ENCODE assay signal across 13 cellular contexts in the genomic region with DNA sequence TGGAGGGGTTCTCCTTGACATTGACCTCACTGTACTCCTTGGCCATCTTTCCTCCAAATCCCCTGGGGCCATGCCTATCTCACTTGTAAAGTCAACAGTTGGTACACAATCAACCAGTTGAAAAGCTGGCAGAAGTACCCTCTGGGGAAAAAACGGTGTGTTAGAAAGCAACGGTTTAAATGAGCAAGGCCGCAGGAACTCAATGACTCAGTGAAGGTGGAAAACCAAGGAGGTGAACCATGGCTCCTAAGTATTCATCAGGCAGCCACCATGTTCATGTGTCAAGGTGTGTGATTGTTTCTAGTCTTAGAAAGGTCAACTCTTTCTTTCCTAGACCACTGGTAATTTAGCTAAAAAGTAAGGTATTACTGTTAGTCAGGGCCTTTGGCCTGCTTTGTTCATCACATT.
DNase-seq lines count a peak whose midpoint lies in the region; ATAC-seq and TF ChIP-seq lines count a peak whose summit lies in the region.
"Had no signal": no experiment of that assay in that cellular context is flagged by ENCODE, and none has a peak within 500 bp of the region (broad histone marks: within the 10 kb centered on the region; RNA-seq: fewer than 3 reads in every experiment).

No MANE protein-coding gene starts in this region.

- TF ChIP-seq CTCF in smooth muscle cell (IDR thresholded peaks at IDR 0.05; ENCODE audit: borderline replicate concordance, insufficient read depth, poor library complexity, severe bottlenecking): no peak
- no peak for TF ChIP-seq CTCF in uterus (IDR thresholded peaks at IDR 0.05)

- ATAC-seq in GM19452 (IDR thresholded peaks at IDR 0.05; ENCODE audit: unreplicated experiment): peak; percentile 37
- peak; percentile 15 for ATAC-seq in HG02870 (IDR thresholded peaks at IDR 0.05; ENCODE audit: unreplicated experiment)

- peaks cover 17% of the 10 kb centered on the region for H3K36me3 Mint-ChIP-seq in activated CD4-positive, alpha-beta T cell treated with anti-CD3 and anti-CD28 coated beads, Interleukin-2, amount 10 ng/mL, durations not matched to agents 7 days and 5 days (ENCODE audit: low read depth)
- H3K36me3 Mint-ChIP-seq: memory B cell had no signal

- no peaks in the 10 kb centered on the region for H3K4me1 ChIP-seq in smooth muscle cell (ENCODE audit: low read depth)
- H3K4me1 ChIP-seq in uterus: no peaks in the 10 kb centered on the region
- H3K4me1 ChIP-seq: right lobe of liver had no signal

- H3K27ac ChIP-seq in smooth muscle cell (ENCODE audit: low read depth) (peak overlapping the region; percentile 27), uterus (no peak overlapping the region)
- H3K27ac ChIP-seq: right lobe of liver, suprapubic skin, WERI-Rb-1 had no signal

- no peaks in the 10 kb centered on the region for H3K27me3 Mint-ChIP-seq in activated CD4-positive, alpha-beta T cell treated with anti-CD3 and anti-CD28 coated beads, Interleukin-2, amount 10 ng/mL, durations not matched to agents 7 days and 5 days

- no peak overlapping the region for H3K9ac ChIP-seq in smooth muscle cell (ENCODE audit: low read depth)

- WGBS in smooth muscle cell (ENCODE audit: low lambda C conversion rate): 91% methylated on average over 3 of the region's 3 CpGs

- no peaks in the 10 kb centered on the region for H3K79me2 ChIP-seq in smooth muscle cell (ENCODE audit: low read depth)

- peaks cover 49% of the 10 kb centered on the region for H3K4me1 Mint-ChIP-seq in activated CD4-positive, alpha-beta T cell treated with anti-CD3 and anti-CD28 coated beads, Interleukin-2, amount 10 ng/mL, durations not matched to agents 7 days and 5 days

- no peak overlapping the region for H2AFZ ChIP-seq in smooth muscle cell (ENCODE audit: low read depth)

- H3K4me3 ChIP-seq in smooth muscle cell (no peak overlapping the region), uterus (no peak overlapping the region)
- H3K4me3 ChIP-seq: right lobe of liver, suprapubic skin had no signal

- POLR2A ChIA-PET in activated CD4-positive, alpha-beta T cell treated with anti-CD3 and anti-CD28 coated beads, Interleukin-2, amount 10 ng/mL, durations not matched to agents 7 days and 5 days (lab: Charles Lee): no interaction called here

- CTCF ChIA-PET in activated CD4-positive, alpha-beta T cell treated with anti-CD3 and anti-CD28 coated beads, Interleukin-2, amount 10 ng/mL, durations not matched to agents 7 days and 5 days (lab: Charles Lee): interaction anchor here (0.8 to 1.9 kb wide), 9 partner anchors 10 to 202 kb away, joined by 3 to 6 read pairs (median 4); no protein-coding TSS in a partner anchor

- H3F3A ChIP-seq in smooth muscle cell (ENCODE audit: low read depth): no peaks in the 10 kb centered on the region

- H3K9me3 Mint-ChIP-seq in activated CD4-positive, alpha-beta T cell treated with anti-CD3 and anti-CD28 coated beads, Interleukin-2, amount 10 ng/mL, durations not matched to agents 7 days and 5 days: peaks cover 8% of the 10 kb centered on the region
- H3K9me3 Mint-ChIP-seq: memory B cell had no signal

- no peaks in the 10 kb centered on the region for H3K36me3 ChIP-seq in smooth muscle cell (ENCODE audit: low read depth)
- H3K36me3 ChIP-seq in uterus: no peaks in the 10 kb centered on the region
- H3K36me3 ChIP-seq: right lobe of liver, suprapubic skin, WERI-Rb-1 had no signal

- no peak overlapping the region for H3K4me3 Mint-ChIP-seq in activated CD4-positive, alpha-beta T cell treated with anti-CD3 and anti-CD28 coated beads, Interleukin-2, amount 10 ng/mL, durations not matched to agents 7 days and 5 days
- H3K4me3 Mint-ChIP-seq: memory B cell had no signal

- DNase-seq in activated CD4-positive, alpha-beta T cell treated with anti-CD3 and anti-CD28 coated beads, Interleukin-2, amount 10 ng/mL, durations not matched to agents 7 days and 5 days: no peak
- DNase-seq in smooth muscle cell (lab: John Stamatoyannopoulos, UW; ENCODE audit: unreplicated experiment) (no peak), NCI-H526 (lab: John Stamatoyannopoulos, UW) (no peak), uterus (no peak), DMS153 treated with DMSO at 0.1 percent for 48 hours (lab: John Stamatoyannopoulos, UW; ENCODE audit: unreplicated experiment) (no peak), NCI-H1417 (lab: John Stamatoyannopoulos, UW) (no peak)
- DNase-seq: cerebellar nuclear complex, right lobe of liver, WERI-Rb-1 had no signal

- H4K20me1 ChIP-seq in smooth muscle cell (ENCODE audit: low read depth): no peaks in the 10 kb centered on the region

- no peak for TF ChIP-seq POLR2A in uterus (IDR thresholded peaks at IDR 0.05)

- H3K27ac Mint-ChIP-seq in activated CD4-positive, alpha-beta T cell treated with anti-CD3 and anti-CD28 coated beads, Interleukin-2, amount 10 ng/mL, durations not matched to agents 7 days and 5 days: peak overlapping the region; percentile 57
- H3K27ac Mint-ChIP-seq: memory B cell had no signal

- H3K27me3 ChIP-seq in smooth muscle cell (ENCODE audit: low read depth) (peaks cover 10% of the 10 kb centered on the region), uterus (no peaks in the 10 kb centered on the region)
- H3K27me3 ChIP-seq: right lobe of liver, suprapubic skin had no signal

- H3K9me3 ChIP-seq in smooth muscle cell (replicated peaks; ENCODE audit: low read depth) (no peaks in the 10 kb centered on the region), uterus (no peaks in the 10 kb centered on the region)
- H3K9me3 ChIP-seq: right lobe of liver, suprapubic skin had no signal

- H3K4me2 ChIP-seq in smooth muscle cell: no peak overlapping the region

- intact Hi-C loops in uterus (cut with DNase I; ENCODE audit: low total_unique reads): no loop called here
